1 cellular context compared by ENCODE assay signal in genomic region chr12:88579941-88580871, GRCh38.
TF ChIP-seq lines count a peak whose summit lies in the region.

TSS of gene KITLG (minus strand) at chr12:88580471. CDS start at chr12:88580278, 193 bp downstream.

TF ChIP-seq in HepG2, 621 proteins besides CTCF, POLR2A, EP300 and RAD21 (continued from another document and continues in another):
- TF ChIP-seq ZNF280D (CRISPR knock-in tag; IDR thresholded peaks at IDR 0.05) (no peak), CBX1 (IDR thresholded peaks at IDR 0.05; ENCODE audit: low read depth) (no peak), ZNF10 (CRISPR knock-in tag; IDR thresholded peaks at IDR 0.05; ENCODE audit: borderline replicate concordance, low read depth) (no peak), ZNF780A (CRISPR knock-in tag; IDR thresholded peaks at IDR 0.05) (no peak), ZBTB42 (CRISPR knock-in tag; IDR thresholded peaks at IDR 0.05) (no peak), ZNF460 (CRISPR knock-in tag; IDR thresholded peaks at IDR 0.05; ENCODE audit: borderline replicate concordance) (no peak), LCORL (IDR thresholded peaks at IDR 0.05) (no peak), LCORL (CRISPR knock-in tag; IDR thresholded peaks at IDR 0.05) (peak; percentile 59), PHF21A (CRISPR knock-in tag; IDR thresholded peaks at IDR 0.05) (peak; percentile 27; the same call in 1 of the 2 replicates), ZMYM4 (CRISPR knock-in tag; IDR thresholded peaks at IDR 0.05) (peak; percentile 77), KDM3A (CRISPR knock-in tag; IDR thresholded peaks at IDR 0.05; ENCODE audit: low read depth) (0 out of 2 replicates have a peak, but pooled peaks have one; percentile 53), MTA3 (CRISPR knock-in tag; IDR thresholded peaks at IDR 0.05) (no peak), FOXO4 (CRISPR knock-in tag; conservative IDR thresholded peaks at IDR 0.05) (no peak), ZNF17 (CRISPR knock-in tag; IDR thresholded peaks at IDR 0.05) (no peak), TIGD3 (CRISPR knock-in tag; IDR thresholded peaks at IDR 0.05; ENCODE audit: borderline replicate concordance) (no peak), RFXAP (CRISPR knock-in tag; IDR thresholded peaks at IDR 0.05; ENCODE audit: borderline replicate concordance) (no peak), GMEB1 (CRISPR knock-in tag; IDR thresholded peaks at IDR 0.05; ENCODE audit: borderline replicate concordance) (no peak), TSC22D2 (CRISPR knock-in tag; IDR thresholded peaks at IDR 0.05; ENCODE audit: borderline replicate concordance) (no peak), DPF2 (CRISPR knock-in tag; IDR thresholded peaks at IDR 0.05; ENCODE audit: borderline replicate concordance, low read depth) (no peak), EEA1 (CRISPR knock-in tag; IDR thresholded peaks at IDR 0.05; ENCODE audit: borderline replicate concordance) (no peak), MAFK (conservative IDR thresholded peaks at IDR 0.05 in 1 of 2, IDR thresholded peaks at IDR 0.05 in 1 of 2; ENCODE audit: low read length in 2 of 2) (no peak), ZNF850 (CRISPR knock-in tag; conservative IDR thresholded peaks at IDR 0.05) (no peak), U2AF1 (optimal IDR thresholded peaks at IDR 0.05; ENCODE audit: low read depth, low read length) (peak; percentile 18), ZNF841 (CRISPR knock-in tag; IDR thresholded peaks at IDR 0.05; ENCODE audit: borderline replicate concordance) (no peak), ZNF772 (CRISPR knock-in tag; IDR thresholded peaks at IDR 0.05) (0 out of 2 replicates have a peak, but pooled peaks have one; percentile 59), MEIS1 (CRISPR knock-in tag; IDR thresholded peaks at IDR 0.05; ENCODE audit: borderline replicate concordance) (no peak), ZNF329 (CRISPR knock-in tag; IDR thresholded peaks at IDR 0.05; ENCODE audit: low read depth) (no peak), ZBTB33 (CRISPR knock-in tag; IDR thresholded peaks at IDR 0.05) (no peak), ZNF12 (CRISPR knock-in tag; IDR thresholded peaks at IDR 0.05) (no peak), ZNF652 (CRISPR knock-in tag; IDR thresholded peaks at IDR 0.05; ENCODE audit: borderline replicate concordance, low read depth) (no peak), STAG1 (CRISPR knock-in tag; IDR thresholded peaks at IDR 0.05) (peak; percentile 43; the same call in 1 of the 2 replicates), FOXC1 (CRISPR knock-in tag; IDR thresholded peaks at IDR 0.05; ENCODE audit: borderline replicate concordance) (0 out of 2 replicates have a peak, but pooled peaks have one; percentile 59), RORA (CRISPR knock-in tag; IDR thresholded peaks at IDR 0.05) (no peak), ZNF777 (CRISPR knock-in tag; IDR thresholded peaks at IDR 0.05) (no peak), PRMT3 (CRISPR knock-in tag; IDR thresholded peaks at IDR 0.05; ENCODE audit: borderline replicate concordance, low read depth) (peak; percentile 78; the same call in 1 of the 2 replicates), TAF1 (CRISPR knock-in tag; IDR thresholded peaks at IDR 0.05) (no peak; the same call in 1 of the 2 replicates), ZNF282 (IDR thresholded peaks at IDR 0.05; ENCODE audit: partially characterized antibody) (no peak), AFF4 (CRISPR knock-in tag; IDR thresholded peaks at IDR 0.05) (no peak), KDM5B (CRISPR knock-in tag; IDR thresholded peaks at IDR 0.05; ENCODE audit: borderline replicate concordance) (peak; percentile 31; the same call in 1 of the 2 replicates), ZBTB4 (CRISPR knock-in tag; IDR thresholded peaks at IDR 0.05; ENCODE audit: borderline replicate concordance) (0 out of 2 replicates have a peak, but pooled peaks have one; percentile 46), NFYB (CRISPR knock-in tag; IDR thresholded peaks at IDR 0.05) (no peak), ARID3A (IDR thresholded peaks at IDR 0.05; ENCODE audit: low read depth, low read length) (no peak), ZBTB7B (CRISPR knock-in tag; IDR thresholded peaks at IDR 0.05) (no peak), SP140L (CRISPR knock-in tag; IDR thresholded peaks at IDR 0.05; ENCODE audit: borderline replicate concordance) (no peak), ZNF773 (CRISPR knock-in tag; IDR thresholded peaks at IDR 0.05; ENCODE audit: borderline replicate concordance) (no peak), ZNF232 (CRISPR knock-in tag; IDR thresholded peaks at IDR 0.05; ENCODE audit: borderline replicate concordance) (0 out of 2 replicates have a peak, but pooled peaks have one; percentile 25), GABPB1 (CRISPR knock-in tag; IDR thresholded peaks at IDR 0.05) (peak; percentile 69; the same call in 1 of the 2 replicates), ZNF83 (CRISPR knock-in tag; IDR thresholded peaks at IDR 0.05; ENCODE audit: borderline replicate concordance) (no peak), ELF4 (CRISPR knock-in tag; IDR thresholded peaks at IDR 0.05; ENCODE audit: borderline replicate concordance) (no peak), ZNF3 (CRISPR knock-in tag; IDR thresholded peaks at IDR 0.05) (no peak)
